ENCODE assay signal across 1 cellular context in genomic region chr14:70982204-70982603, GRCh38.
TF ChIP-seq lines count a peak whose summit lies in the region.

No MANE protein-coding gene starts in this region.

TF ChIP-seq in GM12878, 131 proteins besides CTCF, POLR2A, EP300 and RAD21:
- TF ChIP-seq ZBTB11 (CRISPR knock-in tag; IDR thresholded peaks at IDR 0.05) (no peak), CBX3 (IDR thresholded peaks at IDR 0.05; ENCODE audit: borderline replicate concordance, low read depth) (no peak), CHD2 (IDR thresholded peaks at IDR 0.05; ENCODE audit: borderline replicate concordance, low read depth, low read length) (no peak)
- TF ChIP-seq, protein P1, sequence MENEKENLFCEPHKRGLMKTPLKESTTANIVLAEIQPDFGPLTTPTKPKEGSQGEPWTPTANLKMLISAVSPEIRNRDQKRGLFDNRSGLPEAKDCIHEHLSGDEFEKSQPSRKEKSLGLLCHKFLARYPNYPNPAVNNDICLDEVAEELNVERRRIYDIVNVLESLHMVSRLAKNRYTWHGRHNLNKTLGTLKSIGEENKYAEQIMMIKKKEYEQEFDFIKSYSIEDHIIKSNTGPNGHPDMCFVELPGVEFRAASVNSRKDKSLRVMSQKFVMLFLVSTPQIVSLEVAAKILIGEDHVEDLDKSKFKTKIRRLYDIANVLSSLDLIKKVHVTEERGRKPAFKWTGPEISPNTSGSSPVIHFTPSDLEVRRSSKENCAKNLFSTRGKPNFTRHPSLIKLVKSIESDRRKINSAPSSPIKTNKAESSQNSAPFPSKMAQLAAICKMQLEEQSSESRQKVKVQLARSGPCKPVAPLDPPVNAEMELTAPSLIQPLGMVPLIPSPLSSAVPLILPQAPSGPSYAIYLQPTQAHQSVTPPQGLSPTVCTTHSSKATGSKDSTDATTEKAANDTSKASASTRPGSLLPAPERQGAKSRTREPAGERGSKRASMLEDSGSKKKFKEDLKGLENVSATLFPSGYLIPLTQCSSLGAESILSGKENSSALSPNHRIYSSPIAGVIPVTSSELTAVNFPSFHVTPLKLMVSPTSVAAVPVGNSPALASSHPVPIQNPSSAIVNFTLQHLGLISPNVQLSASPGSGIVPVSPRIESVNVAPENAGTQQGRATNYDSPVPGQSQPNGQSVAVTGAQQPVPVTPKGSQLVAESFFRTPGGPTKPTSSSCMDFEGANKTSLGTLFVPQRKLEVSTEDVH (IDR thresholded peaks at IDR 0.05; ENCODE audit: low read depth, partially characterized antibody): no peak
